ENCODE assay signal across 15 cellular contexts in the genomic region with DNA sequence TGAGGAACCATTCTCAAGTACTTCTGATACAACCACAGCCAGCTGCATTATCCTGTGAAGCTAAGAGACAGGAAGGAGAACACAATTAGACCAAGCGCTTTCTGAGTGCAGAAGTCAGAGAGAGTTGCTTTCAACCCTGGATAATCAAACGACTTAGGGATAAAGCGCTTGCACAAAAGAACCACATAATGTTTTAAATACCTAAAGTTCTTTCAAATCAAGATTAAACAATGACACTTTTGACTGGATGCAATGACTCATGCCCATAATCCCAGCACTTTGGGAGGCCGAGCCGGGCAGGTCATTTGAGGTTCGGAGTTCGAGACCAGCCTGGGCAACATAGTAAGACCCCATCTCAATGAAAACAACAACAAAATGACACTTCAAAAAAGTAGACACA.
A peak's percentile ranks its signal among the peaks of the same experiment; 100 is the strongest.
DNase-seq lines count a peak whose midpoint lies in the region; ATAC-seq lines count a peak whose summit lies in the region.
"Had no signal": no experiment of that assay in that cellular context is flagged by ENCODE, and none has a peak within 500 bp of the region (broad histone marks: within the 10 kb centered on the region; RNA-seq: fewer than 3 reads in every experiment).

No MANE protein-coding gene starts in this region.

- H3K4me3 ChIP-seq in NT2/D1 (ENCODE audit: insufficient read length, low read depth), result no peak overlapping the region
- H3K4me3 ChIP-seq: GM23248, mucosa of descending colon had no signal

- no peak for ATAC-seq in HG02938 (IDR thresholded peaks at IDR 0.05; ENCODE audit: unreplicated experiment)
- no peak for ATAC-seq in HG02588 (IDR thresholded peaks at IDR 0.05; ENCODE audit: unreplicated experiment)
- ATAC-seq: mucosa of descending colon, right cardiac atrium had no signal

- peaks cover 4% of the 10 kb centered on the region for H3K36me3 ChIP-seq in NT2/D1 (ENCODE audit: insufficient read depth, insufficient read length, low read length)

- DNase-seq in ELR (ENCODE audit: low read depth), result peak; percentile 19
- peak; percentile 25 for DNase-seq in NT2/D1 (ENCODE audit: low read depth, low spot score)
- peak; percentile 83 for DNase-seq in astrocyte of the hippocampus (ENCODE audit: low read depth, low spot score)
- DNase-seq in renal cortical epithelial cell (ENCODE audit: low read depth), result peak; percentile 26
- no peak for DNase-seq in HPDE6-E6E7 (ENCODE audit: extremely low spot score)
- DNase-seq: activated naive CD8-positive, alpha-beta T cell treated with anti-CD3 and anti-CD28 coated beads, Interleukin-2, amount 10 ng/mL, durations not matched to agents 7 days and 5 days; endodermal cell; GM23248; mucosa of descending colon; right cardiac atrium; stimulated activated CD4-positive, alpha-beta T cell treated with anti-CD3 and anti-CD28 coated beads, Interleukin-2, amount 100 ng/mL, for 24 hours; T-helper 1 cell had no signal

- H3K4me1 ChIP-seq in NT2/D1 (ENCODE audit: insufficient read depth, insufficient read length), result no peaks in the 10 kb centered on the region

- no peaks in the 10 kb centered on the region for H3K27me3 ChIP-seq in NT2/D1 (ENCODE audit: insufficient read depth, insufficient read length)
- H3K27me3 ChIP-seq: neutrophil had no signal

- no peak overlapping the region for H3K9ac ChIP-seq in NT2/D1 (ENCODE audit: insufficient read length, low read depth)
- H3K9ac ChIP-seq: GM23248 had no signal

- H3K9me3 ChIP-seq in NT2/D1 (ENCODE audit: insufficient read depth, low read length), result no peaks in the 10 kb centered on the region
- H3K9me3 ChIP-seq: mucosa of descending colon, neutrophil had no signal
